ENCODE assay signal across 20 cellular contexts in genomic region chr16:58912571-58912970, GRCh38.
DNase-seq lines count a peak whose midpoint lies in the region; ATAC-seq and TF ChIP-seq lines count a peak whose summit lies in the region.
"Had no signal": no experiment of that assay in that cellular context is flagged by ENCODE, and none has a peak within 500 bp of the region (broad histone marks: within the 10 kb centered on the region; RNA-seq: fewer than 3 reads in every experiment).

No MANE protein-coding gene starts in this region.

- POLR2A ChIA-PET in WTC11 (lab: Charles Lee) = no interaction called here

- peak; percentile 22 for ATAC-seq in WTC11
- peak; percentile 24 for ATAC-seq in stimulated activated effector memory CD8-positive, alpha-beta T cell treated with anti-CD3 and anti-CD28 coated beads, Interleukin-12 subunit alpha, Interleukin-12 subunit beta, amount 100 ng/mL, for 72 hours
- no peak for ATAC-seq in HG02884 (IDR thresholded peaks at IDR 0.05; ENCODE audit: unreplicated experiment)
- ATAC-seq: A549; CD8-positive, alpha-beta T cell; GM12878 had no signal

- no peak for TF ChIP-seq POLR2A in esophagus muscularis mucosa (IDR thresholded peaks at IDR 0.05; ENCODE audit: low read depth)

- no peaks in the 10 kb centered on the region for H3K4me1 ChIP-seq in endodermal cell (ENCODE audit: control insufficient read depth, insufficient read depth, low read length)
- H3K4me1 ChIP-seq in esophagus muscularis mucosa = no peaks in the 10 kb centered on the region
- H3K4me1 ChIP-seq: A549; BLaER1 treated with 17β-estradiol and CSF1 and Interleukin-3, amounts not matched to agents 10 nM and 100 nM; Caco-2 had no signal

- H3K9me3 ChIP-seq in endodermal cell (ENCODE audit: control insufficient read depth, low read length) (no peaks in the 10 kb centered on the region), esophagus muscularis mucosa (peaks cover 0 to 17% (median 4%) of the 10 kb centered on the region in 4 donors)
- H3K9me3 ChIP-seq: Caco-2 had no signal

- H3K4me1 Mint-ChIP-seq in WTC11 = peaks cover 2% of the 10 kb centered on the region; the same call in 1 of the 2 replicates
- H3K4me1 Mint-ChIP-seq in endodermal cell = peaks cover 10% of the 10 kb centered on the region
- H3K4me1 Mint-ChIP-seq in stimulated activated effector memory CD8-positive, alpha-beta T cell treated with anti-CD3 and anti-CD28 coated beads, Interleukin-12 subunit alpha, Interleukin-12 subunit beta, amount 100 ng/mL, for 72 hours = no peaks in the 10 kb centered on the region
- H3K4me1 Mint-ChIP-seq: B cell had no signal

- no peaks in the 10 kb centered on the region for H3K36me3 ChIP-seq in endodermal cell (ENCODE audit: control insufficient read depth, insufficient read depth, low read length)
- H3K36me3 ChIP-seq in esophagus muscularis mucosa = no peaks in the 10 kb centered on the region
- H3K36me3 ChIP-seq: BLaER1 treated with 17β-estradiol and CSF1 and Interleukin-3, amounts not matched to agents 10 nM and 100 nM had no signal

- no peak overlapping the region for H3K9ac ChIP-seq in endodermal cell (ENCODE audit: extremely low read depth, low read length, poor library complexity, severe bottlenecking)
- H3K9ac ChIP-seq: BLaER1 treated with 17β-estradiol and CSF1 and Interleukin-3, amounts not matched to agents 10 nM and 100 nM had no signal

- TF ChIP-seq CTCF in WTC11 (IDR thresholded peaks at IDR 0.05) (no peak), endodermal cell (conservative IDR thresholded peaks at IDR 0.05) (no peak), esophagus muscularis mucosa (IDR thresholded peaks at IDR 0.05) (no peak)

- intact Hi-C loops in esophagus muscularis mucosa (cut with DNase I) = no loop called here

- H3K36me3 Mint-ChIP-seq in WTC11 = peaks cover 3% of the 10 kb centered on the region
- H3K36me3 Mint-ChIP-seq in endodermal cell (ENCODE audit: low read depth) = no peaks in the 10 kb centered on the region
- no peaks in the 10 kb centered on the region for H3K36me3 Mint-ChIP-seq in stimulated activated effector memory CD8-positive, alpha-beta T cell treated with anti-CD3 and anti-CD28 coated beads, Interleukin-12 subunit alpha, Interleukin-12 subunit beta, amount 100 ng/mL, for 72 hours
- H3K36me3 Mint-ChIP-seq: CD8-positive, alpha-beta T cell had no signal

- H3K27ac Mint-ChIP-seq in WTC11 (no peak overlapping the region), endodermal cell (no peak overlapping the region)
- H3K27ac Mint-ChIP-seq in stimulated activated effector memory CD8-positive, alpha-beta T cell treated with anti-CD3 and anti-CD28 coated beads, Interleukin-12 subunit alpha, Interleukin-12 subunit beta, amount 100 ng/mL, for 72 hours = no peak overlapping the region
- H3K27ac Mint-ChIP-seq: B cell; CD4-positive, alpha-beta T cell; CD8-positive, alpha-beta T cell had no signal

- TF ChIP-seq EP300 in esophagus muscularis mucosa (IDR thresholded peaks at IDR 0.05) = no peak

- DNase-seq in ELF-1 (ENCODE audit: low read depth, low spot score) (peak; percentile 56), WTC11 (ENCODE audit: low spot score) (no peak), endodermal cell (peak; percentile 45), esophagus muscularis mucosa (ENCODE audit: extremely low spot score) (no peak), HuH-7.5 (ENCODE audit: low spot score) (no peak)
- DNase-seq in stimulated activated effector memory CD8-positive, alpha-beta T cell treated with anti-CD3 and anti-CD28 coated beads, Interleukin-12 subunit alpha, Interleukin-12 subunit beta, amount 100 ng/mL, for 72 hours (ENCODE audit: low spot score in 2 of 2) = no peak
- DNase-seq: AML-193; Caco-2; Calu3; CD4-positive, alpha-beta T cell; CD8-positive, alpha-beta T cell; DMS79 treated with DMSO at 0.1 percent for 48 hours; GDM1 had no signal

- H3K9me3 Mint-ChIP-seq in WTC11 (peaks cover 28% of the 10 kb centered on the region), endodermal cell (peaks cover 24% of the 10 kb centered on the region)
- H3K9me3 Mint-ChIP-seq in stimulated activated effector memory CD8-positive, alpha-beta T cell treated with anti-CD3 and anti-CD28 coated beads, Interleukin-12 subunit alpha, Interleukin-12 subunit beta, amount 100 ng/mL, for 72 hours = peaks cover 4% of the 10 kb centered on the region
- H3K9me3 Mint-ChIP-seq: CD4-positive, alpha-beta T cell had no signal

- H3K4me3 ChIP-seq in endodermal cell (ENCODE audit: low read length) (no peak overlapping the region), esophagus muscularis mucosa (no peak overlapping the region)
- H3K4me3 ChIP-seq: A549; BLaER1 treated with 17β-estradiol and CSF1 and Interleukin-3, amounts not matched to agents 10 nM and 100 nM; GM12878 had no signal

- H3K4me3 Mint-ChIP-seq in WTC11 (no peak overlapping the region), endodermal cell (no peak overlapping the region)
- H3K4me3 Mint-ChIP-seq in stimulated activated effector memory CD8-positive, alpha-beta T cell treated with anti-CD3 and anti-CD28 coated beads, Interleukin-12 subunit alpha, Interleukin-12 subunit beta, amount 100 ng/mL, for 72 hours = no peak overlapping the region
- H3K4me3 Mint-ChIP-seq: B cell; CD4-positive, alpha-beta T cell; CD8-positive, alpha-beta T cell had no signal

- H3K27me3 Mint-ChIP-seq in WTC11 (ENCODE audit: low read depth) (no peaks in the 10 kb centered on the region), endodermal cell (ENCODE audit: insufficient read depth) (no peaks in the 10 kb centered on the region)
- H3K27me3 Mint-ChIP-seq: B cell; CD4-positive, alpha-beta T cell had no signal

- H3K27ac ChIP-seq in endodermal cell (ENCODE audit: low read depth, low read length) = no peak overlapping the region
- H3K27ac ChIP-seq in esophagus muscularis mucosa (replicated peaks in 1 of 4) = no peak overlapping the region
- H3K27ac ChIP-seq: 22Rv1; A549; BLaER1 treated with 17β-estradiol and CSF1 and Interleukin-3, amounts not matched to agents 10 nM and 100 nM; C4-2B had no signal

- CTCF ChIA-PET in WTC11 (lab: Charles Lee) = no interaction called here

- no peaks in the 10 kb centered on the region for H3K27me3 ChIP-seq in endodermal cell (ENCODE audit: control insufficient read depth, insufficient read depth, low read length, poor library complexity, severe bottlenecking)
- no peaks in the 10 kb centered on the region for H3K27me3 ChIP-seq in esophagus muscularis mucosa
- H3K27me3 ChIP-seq: BLaER1 treated with 17β-estradiol and CSF1 and Interleukin-3, amounts not matched to agents 10 nM and 100 nM had no signal

TF ChIP-seq in WTC11, 78 proteins besides CTCF, POLR2A, EP300 and RAD21 (continues in another document):
- TF ChIP-seq IRF1 (CRISPR knock-in tag; IDR thresholded peaks at IDR 0.05) (no peak), TEAD4 (CRISPR knock-in tag; IDR thresholded peaks at IDR 0.05) (no peak), ZNF396 (CRISPR knock-in tag; IDR thresholded peaks at IDR 0.05; ENCODE audit: borderline replicate concordance) (no peak), HMGXB4 (CRISPR knock-in tag; IDR thresholded peaks at IDR 0.05) (no peak), ZSCAN18 (CRISPR knock-in tag; IDR thresholded peaks at IDR 0.05) (no peak), ESRRA (CRISPR knock-in tag; IDR thresholded peaks at IDR 0.05; ENCODE audit: borderline replicate concordance) (no peak), GTF2I (CRISPR knock-in tag; conservative IDR thresholded peaks at IDR 0.05) (no peak), GABPB1 (CRISPR knock-in tag; IDR thresholded peaks at IDR 0.05) (no peak), TCF7 (CRISPR knock-in tag; IDR thresholded peaks at IDR 0.05; ENCODE audit: low read depth) (no peak), TEAD1 (CRISPR knock-in tag; IDR thresholded peaks at IDR 0.05) (no peak)

Comparison
In these comparisons a context has a peak if more than half of its experiments do, and no peak if none do; other contexts are left out.
1. DNase-seq: peak in ELF-1 (single experiment) and endodermal cell (single experiment); none in WTC11 (single experiment), stimulated activated effector memory CD8-positive, alpha-beta T cell treated with anti-CD3 and anti-CD28 coated beads, Interleukin-12 subunit alpha, Interleukin-12 subunit beta, amount 100 ng/mL, for 72 hours (0 of 2), esophagus muscularis mucosa (single experiment) and HuH-7.5 (single experiment).